ENCODE assay signal across 1 cellular context in the genomic region with DNA sequence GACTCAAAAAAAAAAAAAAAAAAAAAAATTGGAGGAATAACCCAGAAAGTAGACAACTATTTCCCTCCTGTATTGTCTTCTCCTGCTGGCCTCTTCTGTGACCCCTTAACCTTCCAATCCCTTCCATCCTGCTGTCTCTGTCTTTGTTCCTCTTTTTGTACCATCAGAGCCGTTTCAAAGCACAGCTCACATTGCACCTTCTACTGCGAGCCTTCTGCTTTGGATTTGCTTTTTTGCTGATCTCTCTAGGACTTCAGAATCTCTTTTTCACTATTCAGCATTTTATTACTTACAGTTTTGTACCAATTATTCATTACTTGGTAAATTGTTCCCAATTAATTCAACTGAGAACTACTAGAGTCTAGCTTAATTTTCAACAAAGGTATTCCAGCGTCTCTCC.
TF ChIP-seq lines count a peak whose summit lies in the region.

No MANE protein-coding gene starts in this region.

TF ChIP-seq in K562, 482 proteins besides CTCF, POLR2A, EP300 and RAD21 (continued from another document):
- no peak for TF ChIP-seq AFF1 (IDR thresholded peaks at IDR 0.05; ENCODE audit: low read depth in 1 of 2, partially characterized antibody in 2 of 2)
- TF ChIP-seq RBFOX2 (IDR thresholded peaks at IDR 0.05; ENCODE audit: low read depth, low read length) = no peak
- TF ChIP-seq, protein P1, sequence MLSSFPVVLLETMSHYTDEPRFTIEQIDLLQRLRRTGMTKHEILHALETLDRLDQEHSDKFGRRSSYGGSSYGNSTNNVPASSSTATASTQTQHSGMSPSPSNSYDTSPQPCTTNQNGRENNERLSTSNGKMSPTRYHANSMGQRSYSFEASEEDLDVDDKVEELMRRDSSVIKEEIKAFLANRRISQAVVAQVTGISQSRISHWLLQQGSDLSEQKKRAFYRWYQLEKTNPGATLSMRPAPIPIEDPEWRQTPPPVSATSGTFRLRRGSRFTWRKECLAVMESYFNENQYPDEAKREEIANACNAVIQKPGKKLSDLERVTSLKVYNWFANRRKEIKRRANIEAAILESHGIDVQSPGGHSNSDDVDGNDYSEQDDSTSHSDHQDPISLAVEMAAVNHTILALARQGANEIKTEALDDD (IDR thresholded peaks at IDR 0.05) = no peak
- 0 out of 2 replicates have a peak, but pooled peaks have one; percentile 43 for TF ChIP-seq MAFG (tag; conservative IDR thresholded peaks at IDR 0.05)
- peak; percentile 54 for TF ChIP-seq MAFF (IDR thresholded peaks at IDR 0.05; ENCODE audit: low read length)
- TF ChIP-seq ZNF707 (CRISPR knock-in tag; conservative IDR thresholded peaks at IDR 0.05) = no peak
- TF ChIP-seq ZNF121 (CRISPR knock-in tag; conservative IDR thresholded peaks at IDR 0.05) = no peak
- no peak for TF ChIP-seq GTF2F1 (IDR thresholded peaks at IDR 0.05; ENCODE audit: low read depth, low read length)
- TF ChIP-seq ZNF316 (IDR thresholded peaks at IDR 0.05) = peak; percentile 90
- no peak for TF ChIP-seq NR2C2 (CRISPR knock-in tag; IDR thresholded peaks at IDR 0.05)
- no peak for TF ChIP-seq NR2C2 (tag; IDR thresholded peaks at IDR 0.05)
- peak; percentile 41; the same call in 1 of the 2 replicates for TF ChIP-seq MAFK (IDR thresholded peaks at IDR 0.05; ENCODE audit: low read length)
- 0 out of 2 replicates have a peak, but pooled peaks have one; percentile 20 for TF ChIP-seq CTBP1 (IDR thresholded peaks at IDR 0.05; ENCODE audit: borderline replicate concordance)
- no peak for TF ChIP-seq COPS2 (conservative IDR thresholded peaks at IDR 0.05)
- TF ChIP-seq PHB2 (IDR thresholded peaks at IDR 0.05; ENCODE audit: low read depth) = no peak
- TF ChIP-seq C11orf30 (IDR thresholded peaks at IDR 0.05; ENCODE audit: low read depth) = peak; percentile 76
